ENCODE assay signal across 1 cellular context in genomic region chr20:750801-751200, GRCh38.
TF ChIP-seq lines count a peak whose summit lies in the region.

No MANE protein-coding gene starts in this region.

TF ChIP-seq in K562, 482 proteins besides CTCF, POLR2A, EP300 and RAD21 (continued from another document and continues in another):
- peak; percentile 37; the same call in 1 of the 2 replicates for TF ChIP-seq ATF2 (CRISPR knock-in tag; IDR thresholded peaks at IDR 0.05)
- TF ChIP-seq HNRNPLL (IDR thresholded peaks at IDR 0.05; ENCODE audit: low read depth, low read length, poor library complexity, severe bottlenecking) = no peak
- no peak for TF ChIP-seq ZNF57 (CRISPR knock-in tag; IDR thresholded peaks at IDR 0.05)
- no peak for TF ChIP-seq PHF21A (IDR thresholded peaks at IDR 0.05; ENCODE audit: borderline replicate concordance, low read depth)
- no peak for TF ChIP-seq ZNF134 (CRISPR knock-in tag; conservative IDR thresholded peaks at IDR 0.05)
- TF ChIP-seq PHF8 (IDR thresholded peaks at IDR 0.05; ENCODE audit: borderline replicate concordance, low read length) = no peak
- peak; percentile 42; the same call in 1 of the 2 replicates for TF ChIP-seq CBFA2T2 (conservative IDR thresholded peaks at IDR 0.05)
- TF ChIP-seq PCBP2 (IDR thresholded peaks at IDR 0.05; ENCODE audit: low read depth, low read length, poor library complexity, severe bottlenecking) = no peak
- peak; percentile 59; the same call in 1 of the 2 replicates for TF ChIP-seq CTBP1 (IDR thresholded peaks at IDR 0.05; ENCODE audit: borderline replicate concordance)
- TF ChIP-seq PRDM10 (IDR thresholded peaks at IDR 0.05; ENCODE audit: partially characterized antibody) = peak; percentile 34
- no peak for TF ChIP-seq VEZF1 (CRISPR knock-in tag; IDR thresholded peaks at IDR 0.05)
- TF ChIP-seq NFE2 (IDR thresholded peaks at IDR 0.05; ENCODE audit: low read depth) = peak; percentile 45
- TF ChIP-seq KDM2B (CRISPR knock-in tag; IDR thresholded peaks at IDR 0.05) = no peak
- no peak for TF ChIP-seq CCNT2 (IDR thresholded peaks at IDR 0.05; ENCODE audit: borderline replicate concordance, extremely low read depth, insufficient read length, low read depth, low read length)
- TF ChIP-seq NCOA4 (IDR thresholded peaks at IDR 0.05; ENCODE audit: partially characterized antibody) = no peak
- TF ChIP-seq LCOR (CRISPR knock-in tag; IDR thresholded peaks at IDR 0.05) = no peak
- TF ChIP-seq ZNF280B (CRISPR knock-in tag; IDR thresholded peaks at IDR 0.05) = no peak
- TF ChIP-seq BRF2 (IDR thresholded peaks at IDR 0.05; ENCODE audit: borderline replicate concordance, insufficient read depth, insufficient read length) = no peak
- TF ChIP-seq GATAD2B (IDR thresholded peaks at IDR 0.05; ENCODE audit: borderline replicate concordance) = no peak
- no peak for TF ChIP-seq PATZ1 (CRISPR knock-in tag; IDR thresholded peaks at IDR 0.05; ENCODE audit: borderline replicate concordance)
- peak; percentile 82 for TF ChIP-seq JUND (IDR thresholded peaks at IDR 0.05; ENCODE audit: borderline replicate concordance, low read depth, low read length)
- peak; percentile 80; the same call in 2 of the 3 replicates for TF ChIP-seq JUND (tag; IDR thresholded peaks at IDR 0.05; ENCODE audit: borderline replicate concordance, low read depth, low read length)
- TF ChIP-seq ZNF253 (CRISPR knock-in tag; conservative IDR thresholded peaks at IDR 0.05) = no peak
- TF ChIP-seq SREBF2 (CRISPR knock-in tag; IDR thresholded peaks at IDR 0.05) = no peak
- no peak for TF ChIP-seq ZBTB49 (CRISPR knock-in tag; IDR thresholded peaks at IDR 0.05; ENCODE audit: borderline replicate concordance)
- TF ChIP-seq SFPQ (IDR thresholded peaks at IDR 0.05; ENCODE audit: low read depth, low read length) = no peak
- TF ChIP-seq MAFK (IDR thresholded peaks at IDR 0.05; ENCODE audit: low read length) = 0 out of 2 replicates have a peak, but pooled peaks have one; percentile 16
- no peak for TF ChIP-seq RNF2 (IDR thresholded peaks at IDR 0.05)
- TF ChIP-seq ETS2 (tag; IDR thresholded peaks at IDR 0.05; ENCODE audit: borderline replicate concordance, poor library complexity, severe bottlenecking) = no peak
- TF ChIP-seq CHCHD3 (CRISPR knock-in tag; IDR thresholded peaks at IDR 0.05) = no peak
- no peak for TF ChIP-seq FOXP1 (CRISPR knock-in tag; IDR thresholded peaks at IDR 0.05)
- peak; percentile 18; the same call in 1 of the 2 replicates for TF ChIP-seq PKNOX1 (IDR thresholded peaks at IDR 0.05)
- no peak for TF ChIP-seq MXD1 (CRISPR knock-in tag; IDR thresholded peaks at IDR 0.05; ENCODE audit: borderline replicate concordance, poor library complexity, severe bottlenecking)
- TF ChIP-seq KDM5B (IDR thresholded peaks at IDR 0.05; ENCODE audit: insufficient replicate concordance, low read depth, low read length) = no peak
- no peak for TF ChIP-seq TEAD1 (CRISPR knock-in tag; IDR thresholded peaks at IDR 0.05)
- TF ChIP-seq PREB (CRISPR knock-in tag; IDR thresholded peaks at IDR 0.05) = no peak
- TF ChIP-seq CREB3L1 (IDR thresholded peaks at IDR 0.05; ENCODE audit: borderline replicate concordance, low read depth) = no peak
- TF ChIP-seq KLF1 (tag; IDR thresholded peaks at IDR 0.05) = no peak
- no peak for TF ChIP-seq HDAC6 (IDR thresholded peaks at IDR 0.05; ENCODE audit: low read depth, low read length)
